ENCODE assay signal across 8 cellular contexts in the genomic region with DNA sequence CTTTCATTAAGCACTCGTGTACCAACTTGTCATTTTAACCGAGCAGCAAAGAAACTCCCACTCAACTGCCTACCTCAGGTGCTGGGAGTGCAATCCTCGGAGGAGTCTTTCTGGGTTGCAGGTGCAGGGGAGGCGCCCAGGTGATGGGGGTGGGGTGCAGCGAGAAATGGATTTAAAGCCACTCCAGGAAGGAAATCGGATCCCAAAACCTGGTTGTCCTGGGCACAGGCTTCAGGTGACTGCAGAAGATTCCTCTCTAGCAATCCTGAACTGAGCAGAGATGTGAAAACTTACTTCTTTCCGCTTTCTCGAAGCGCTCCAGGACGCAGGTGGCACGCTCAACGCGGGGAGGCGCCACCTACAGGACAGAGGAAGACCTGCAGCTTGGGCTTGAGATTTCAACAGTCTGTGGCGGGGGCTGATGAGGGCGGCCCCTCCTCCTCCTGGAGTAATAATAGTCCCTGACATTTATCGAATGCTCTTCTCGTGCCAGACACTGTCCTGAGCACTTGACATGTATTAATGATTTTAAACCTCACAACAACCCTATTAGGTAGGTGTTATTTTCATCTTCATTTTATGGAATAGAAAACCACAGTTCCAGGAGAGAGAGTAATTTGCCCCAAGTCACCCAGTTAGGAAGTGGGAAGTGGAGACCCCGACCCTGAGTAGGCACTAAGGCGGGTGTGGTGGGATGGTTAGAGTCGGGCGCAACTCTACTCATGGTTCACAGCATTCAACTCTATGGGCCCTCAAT. TPM values are rescaled to one million over a fixed set of nuclear protein-coding genes. Genes with fewer than 3 reads are reported as not detected.
DNase-seq lines count a peak whose midpoint lies in the region; ATAC-seq and TF ChIP-seq lines count a peak whose summit lies in the region.

No MANE protein-coding gene starts in this region.

- TF ChIP-seq POLR2A in body of pancreas (IDR thresholded peaks at IDR 0.05), result no peak

- 8 to 9% methylated on average over 20 to 22 of the region's 22 CpGs for WGBS in body of pancreas, 2 donors

- H3K4me1 ChIP-seq in body of pancreas, result peaks cover 11% of the 10 kb centered on the region

- no peak overlapping the region for H3K4me3 ChIP-seq in body of pancreas

- H3K27me3 ChIP-seq in body of pancreas, result no peaks in the 10 kb centered on the region

- intact Hi-C loops in body of pancreas (cut with DNase I), result no loop called here

- peak; percentile 99 for TF ChIP-seq CTCF in C4-2B (conservative IDR thresholded peaks at IDR 0.05)
- TF ChIP-seq CTCF in body of pancreas (IDR thresholded peaks at IDR 0.05), result peak; percentile 74 to 96 (median 85)

- H3K36me3 ChIP-seq in body of pancreas (replicated peaks in 1 of 2; ENCODE audit: insufficient read depth in 1 of 2, low read depth in 2 of 2), result no peaks in the 10 kb centered on the region

- no peaks in the 10 kb centered on the region for H3K9me3 ChIP-seq in body of pancreas

- DNase-seq in NCI-H1930 (lab: John Stamatoyannopoulos, UW) (peak; percentile 25 to 63), UCSD-AML1 (lab: John Stamatoyannopoulos, UW; ENCODE audit: unreplicated experiment) (peak; percentile 66), body of pancreas (peak; percentile 53 to 64 (median 61)), islet precursor cell (peak; percentile 84)
- DNase-seq in stimulated activated CD4-positive, alpha-beta T cell treated with anti-CD3 and anti-CD28 coated beads, Interleukin-1b, Interleukin-23, amount 100 ng/mL, for 4 hours (ENCODE audit: low read depth in 2 of 2), result peak; percentile 59 to 70

- H3K27ac ChIP-seq in C4-2B (no peak overlapping the region), body of pancreas (no peak overlapping the region)

- ATAC-seq in GM21390 (IDR thresholded peaks at IDR 0.05; ENCODE audit: unreplicated experiment) (peak; percentile 48), body of pancreas (peak; percentile 88), GM21515 (IDR thresholded peaks at IDR 0.05; ENCODE audit: unreplicated experiment) (no peak)

RNA-seq across cellular contexts. Expression of a gene that starts 27.2 kb away (rescaled TPM):
- total RNA-seq in body of pancreas, result 1 to 10 TPM in 1 of 2 donors, under 1 TPM in 1; 0.78 to 4.0 TPM
